Comparison of ENCODE assay signal across 19 cellular contexts in genomic region chr10:3923033-3923432, GRCh38.
A peak's percentile ranks its signal among the peaks of the same experiment; 100 is the strongest.
DNase-seq lines count a peak whose midpoint lies in the region; ATAC-seq and TF ChIP-seq lines count a peak whose summit lies in the region.
"Had no signal": no experiment of that assay in that cellular context is flagged by ENCODE, and none has a peak within 500 bp of the region (broad histone marks: within the 10 kb centered on the region; RNA-seq: fewer than 3 reads in every experiment).

No MANE protein-coding gene starts in this region.

- H3K79me2 ChIP-seq in PC-3 (ENCODE audit: low read length), result no peaks in the 10 kb centered on the region

- CTCF ChIA-PET in PC-3 (lab: Charles Lee), result no interaction called here

- no peaks in the 10 kb centered on the region for H4K20me1 ChIP-seq in PC-3 (ENCODE audit: low read length)
- H4K20me1 ChIP-seq: BLaER1 had no signal

- no peak overlapping the region for H3K9ac ChIP-seq in PC-3 (ENCODE audit: low read length)
- H3K9ac ChIP-seq: BLaER1 had no signal

- intact Hi-C loops in PC-3 (cut with micrococcal nuclease), result no loop called here

- H2AFZ ChIP-seq in PC-3 (ENCODE audit: low read length), result no peak overlapping the region

- POLR2A ChIA-PET in PC-3 (lab: Charles Lee; ENCODE audit: unreplicated experiment), result no interaction called here

- no peaks in the 10 kb centered on the region for H3K36me3 Mint-ChIP-seq in activated naive CD8-positive, alpha-beta T cell
- no peaks in the 10 kb centered on the region for H3K36me3 Mint-ChIP-seq in activated naive CD8-positive, alpha-beta T cell treated with anti-CD3 and anti-CD28 coated beads, Interleukin-2, amount 50 U/mL, for 24 hours (ENCODE audit: low read depth)
- no peaks in the 10 kb centered on the region for H3K36me3 Mint-ChIP-seq in T-helper 2 cell treated with Interferon-gamma antibody and Interleukin-4, amounts not matched to agents 5 μg/mL and 100 μg/mL, for 36 hours (ENCODE audit: low read depth)
- H3K36me3 Mint-ChIP-seq: CD4-positive, CD25-positive, alpha-beta regulatory T cell; CD8-positive, alpha-beta T cell had no signal

- TF ChIP-seq CTCF in RWPE2 (IDR thresholded peaks at IDR 0.05; ENCODE audit: poor library complexity, severe bottlenecking) (no peak), PC-3 (conservative IDR thresholded peaks at IDR 0.05; ENCODE audit: low read depth, low read length) (no peak)

- BruUV-seq in PC-3 (replicated peaks; lab: Mats Ljungman, UMichigan), result no TSS peak

- ATAC-seq in activated naive CD8-positive, alpha-beta T cell treated with anti-CD3 and anti-CD28 coated beads, Interleukin-2, amount 50 U/mL, for 24 hours, result no peak
- no peak for ATAC-seq in RWPE2 (ENCODE audit: low read depth)
- ATAC-seq in PC-3, result no peak
- ATAC-seq: CD8-positive, alpha-beta T cell had no signal

- H3K9me2 ChIP-seq in PC-3 (replicated peaks; ENCODE audit: low read length), result no peaks in the 10 kb centered on the region

- H3K4me3 ChIP-seq in RWPE2 (ENCODE audit: severe bottlenecking) (no peak overlapping the region), PC-3 (ENCODE audit: low read length) (no peak overlapping the region)
- H3K4me3 ChIP-seq: BLaER1 had no signal

- no peaks in the 10 kb centered on the region for H3K9me3 Mint-ChIP-seq in activated naive CD8-positive, alpha-beta T cell (ENCODE audit: low read depth)
- H3K9me3 Mint-ChIP-seq in activated naive CD8-positive, alpha-beta T cell treated with anti-CD3 and anti-CD28 coated beads, Interleukin-2, amount 50 U/mL, for 24 hours, result peaks cover 9% of the 10 kb centered on the region
- H3K9me3 Mint-ChIP-seq in T-helper 2 cell treated with Interferon-gamma antibody and Interleukin-4, amounts not matched to agents 5 μg/mL and 100 μg/mL, for 36 hours, result peaks cover 11% of the 10 kb centered on the region
- H3K9me3 Mint-ChIP-seq: CD8-positive, alpha-beta T cell had no signal

- H3K36me3 ChIP-seq in RWPE2 (ENCODE audit: low read depth), result no peaks in the 10 kb centered on the region
- no peaks in the 10 kb centered on the region for H3K36me3 ChIP-seq in PC-3 (ENCODE audit: low read depth, low read length)
- H3K36me3 ChIP-seq: BLaER1 had no signal

- no peaks in the 10 kb centered on the region for H3K4me1 Mint-ChIP-seq in activated naive CD8-positive, alpha-beta T cell (ENCODE audit: low read depth)
- peaks cover 27% of the 10 kb centered on the region for H3K4me1 Mint-ChIP-seq in activated naive CD8-positive, alpha-beta T cell treated with anti-CD3 and anti-CD28 coated beads, Interleukin-2, amount 50 U/mL, for 24 hours
- peaks cover 19% of the 10 kb centered on the region for H3K4me1 Mint-ChIP-seq in T-helper 2 cell treated with Interferon-gamma antibody and Interleukin-4, amounts not matched to agents 5 μg/mL and 100 μg/mL, for 36 hours (ENCODE audit: low read depth)
- H3K4me1 Mint-ChIP-seq: B cell had no signal

- H3K27ac Mint-ChIP-seq in activated naive CD8-positive, alpha-beta T cell, result peak overlapping the region; percentile 46
- no peak overlapping the region for H3K27ac Mint-ChIP-seq in activated naive CD8-positive, alpha-beta T cell treated with anti-CD3 and anti-CD28 coated beads, Interleukin-2, amount 50 U/mL, for 24 hours
- no peak overlapping the region for H3K27ac Mint-ChIP-seq in T-helper 2 cell treated with Interferon-gamma antibody and Interleukin-4, amounts not matched to agents 5 μg/mL and 100 μg/mL, for 36 hours
- H3K27ac Mint-ChIP-seq: B cell; CD8-positive, alpha-beta T cell had no signal

- no peak overlapping the region for H3K4me3 Mint-ChIP-seq in activated naive CD8-positive, alpha-beta T cell
- H3K4me3 Mint-ChIP-seq in activated naive CD8-positive, alpha-beta T cell treated with anti-CD3 and anti-CD28 coated beads, Interleukin-2, amount 50 U/mL, for 24 hours, result no peak overlapping the region
- no peak overlapping the region for H3K4me3 Mint-ChIP-seq in T-helper 2 cell treated with Interferon-gamma antibody and Interleukin-4, amounts not matched to agents 5 μg/mL and 100 μg/mL, for 36 hours
- H3K4me3 Mint-ChIP-seq: B cell; CD4-positive, CD25-positive, alpha-beta regulatory T cell; CD8-positive, alpha-beta T cell had no signal

- H3K27ac ChIP-seq in RWPE2 (ENCODE audit: poor library complexity, severe bottlenecking) (peak overlapping the region; percentile 83), epithelial cell of prostate (peak overlapping the region; percentile 93), PC-3 (ENCODE audit: low read length) (no peak overlapping the region)
- H3K27ac ChIP-seq: 22Rv1, BLaER1, C4-2B had no signal

- no peak overlapping the region for H3K4me2 ChIP-seq in PC-3 (ENCODE audit: low read length)
- H3K4me2 ChIP-seq: BLaER1 had no signal

- no peak for DNase-seq in activated naive CD8-positive, alpha-beta T cell treated with anti-CD3 and anti-CD28 coated beads, Interleukin-2, amount 50 U/mL, for 24 hours
- DNase-seq in RWPE2 (ENCODE audit: low spot score) (no peak), epithelial cell of prostate (ENCODE audit: low read depth, low spot score) (no peak), PC-3 (no peak), mesenteric fat pad (ENCODE audit: low spot score) (no peak)
- no peak for DNase-seq in T-helper 2 cell treated with Interferon-gamma antibody and Interleukin-4, amounts not matched to agents 5 μg/mL and 100 μg/mL, for 36 hours (ENCODE audit: low spot score)
- DNase-seq: Caco-2; CD4-positive, CD25-positive, alpha-beta regulatory T cell; DMS153; DND-41; GOT3; H7; HCEC 1CT had no signal

- H3K9me3 ChIP-seq in RWPE2 (ENCODE audit: severe bottlenecking), result peaks cover 3% of the 10 kb centered on the region
- H3K9me3 ChIP-seq in PC-3 (ENCODE audit: low read length), result no peaks in the 10 kb centered on the region

- H3K4me1 ChIP-seq in RWPE2 (ENCODE audit: insufficient read depth, poor library complexity, severe bottlenecking), result peaks cover 14% of the 10 kb centered on the region
- peaks cover 6% of the 10 kb centered on the region for H3K4me1 ChIP-seq in PC-3 (ENCODE audit: insufficient read depth, low read length)
- H3K4me1 ChIP-seq: BLaER1 had no signal

- H3K27me3 Mint-ChIP-seq in activated naive CD8-positive, alpha-beta T cell, result no peaks in the 10 kb centered on the region
- H3K27me3 Mint-ChIP-seq in activated naive CD8-positive, alpha-beta T cell treated with anti-CD3 and anti-CD28 coated beads, Interleukin-2, amount 50 U/mL, for 24 hours, result no peaks in the 10 kb centered on the region
- no peaks in the 10 kb centered on the region for H3K27me3 Mint-ChIP-seq in T-helper 2 cell treated with Interferon-gamma antibody and Interleukin-4, amounts not matched to agents 5 μg/mL and 100 μg/mL, for 36 hours (ENCODE audit: low read depth)
- H3K27me3 Mint-ChIP-seq: B cell; CD4-positive, CD25-positive, alpha-beta regulatory T cell had no signal

- H3K27me3 ChIP-seq in RWPE2 (ENCODE audit: insufficient read depth, poor library complexity, severe bottlenecking) (no peaks in the 10 kb centered on the region), PC-3 (ENCODE audit: low read length) (no peaks in the 10 kb centered on the region)
- H3K27me3 ChIP-seq: BLaER1 had no signal

- no peaks in the 10 kb centered on the region for H3F3A ChIP-seq in PC-3 (ENCODE audit: low read length, unreplicated experiment)
